Comparison of ENCODE assay signal across 8 cellular contexts in genomic region chr5:58459860-58460726, GRCh38. TPM values are rescaled to one million over a fixed set of nuclear protein-coding genes. Genes with fewer than 3 reads are reported as not detected.
DNase-seq lines count a peak whose midpoint lies in the region; ATAC-seq lines count a peak whose summit lies in the region.

TSS of gene PLK2 (minus strand) at chr5:58460086. CDS start at chr5:58459959, 127 bp downstream.

- H3K27ac Mint-ChIP-seq in T-helper 1 cell treated with Interleukin-12 subunit alpha and Interleukin-12 subunit beta and Interleukin-4 antibody, amounts not matched to agents 30 μg/mL and 1 μg/mL, for 36 hours: peak within 1 kb of the TSS; percentile 36

- no peaks in the 10 kb centered on the region for H3K36me3 ChIP-seq in urinary bladder (ENCODE audit: insufficient read depth)

- intact Hi-C loops in left ventricle myocardium superior (cut with micrococcal nuclease): loop anchor here (5.0 to 10.0 kb wide), 5 partner anchors 95 to 1163 kb away; no protein-coding TSS in a partner anchor

- H3K27ac ChIP-seq in urinary bladder (ENCODE audit: low read depth): peak within 1 kb of the TSS; percentile 89

- no peaks in the 10 kb centered on the region for H3K9me3 Mint-ChIP-seq in T-helper 1 cell treated with Interleukin-12 subunit alpha and Interleukin-12 subunit beta and Interleukin-4 antibody, amounts not matched to agents 30 μg/mL and 1 μg/mL, for 36 hours

- H3K4me3 ChIP-seq in urinary bladder (ENCODE audit: low read depth, low read length): peak within 1 kb of the TSS; percentile 71

- under 1% methylated on average over 99 of the region's 99 CpGs for WGBS in urinary bladder

- peaks cover 18% of the 10 kb centered on the region for H3K4me1 Mint-ChIP-seq in T-helper 1 cell treated with Interleukin-12 subunit alpha and Interleukin-12 subunit beta and Interleukin-4 antibody, amounts not matched to agents 30 μg/mL and 1 μg/mL, for 36 hours (ENCODE audit: low read depth)

- peaks cover 5% of the 10 kb centered on the region for H3K36me3 Mint-ChIP-seq in T-helper 1 cell treated with Interleukin-12 subunit alpha and Interleukin-12 subunit beta and Interleukin-4 antibody, amounts not matched to agents 30 μg/mL and 1 μg/mL, for 36 hours (ENCODE audit: low read depth)

- peaks cover 27% of the 10 kb centered on the region for H3K27me3 Mint-ChIP-seq in T-helper 1 cell treated with Interleukin-12 subunit alpha and Interleukin-12 subunit beta and Interleukin-4 antibody, amounts not matched to agents 30 μg/mL and 1 μg/mL, for 36 hours (ENCODE audit: low read depth)

- no peaks in the 10 kb centered on the region for H3K4me1 ChIP-seq in urinary bladder (ENCODE audit: insufficient read depth)

- peak; percentile 91 for DNase-seq in ELR (ENCODE audit: low read depth)
- peak; percentile 68 for DNase-seq in KG1 (lab: John Stamatoyannopoulos, UW)
- peak; percentile 72 to 98 (median 91) for DNase-seq in amygdala (lab: John Stamatoyannopoulos, UW)
- DNase-seq in left ventricle myocardium superior: peak; percentile 97
- peak; percentile 73 for DNase-seq in pulmonary artery endothelial cell (ENCODE audit: low read depth, low spot score)

- peak within 1 kb of the TSS; percentile 81 for H3K4me3 Mint-ChIP-seq in T-helper 1 cell treated with Interleukin-12 subunit alpha and Interleukin-12 subunit beta and Interleukin-4 antibody, amounts not matched to agents 30 μg/mL and 1 μg/mL, for 36 hours

- ATAC-seq in GM21737 (IDR thresholded peaks at IDR 0.05; ENCODE audit: unreplicated experiment) (peak; percentile 75), left ventricle myocardium superior (peak; percentile 95)

RNA-seq across cellular contexts. Expression of gene PLK2, which starts in this region (rescaled TPM):
- 72.3 TPM for total RNA-seq in left ventricle myocardium superior
- 801 and 852 TPM in 2 replicates for total RNA-seq in pulmonary artery endothelial cell
- total RNA-seq in urinary bladder: 212 TPM
- polyA plus RNA-seq in urinary bladder: 27.6 TPM

Comparison
In these comparisons a context has a peak if more than half of its experiments do, and no peak if none do; other contexts are left out.
1. Peak in every context shown above with its lines: DNase-seq, ATAC-seq, H3K4me3 ChIP-seq and H3K27ac ChIP-seq.